Comparison of ENCODE assay signal across 8 cellular contexts in genomic region chr13:113209880-113210421, GRCh38. TPM values are rescaled to one million over a fixed set of nuclear protein-coding genes. Genes with fewer than 3 reads are reported as not detected.
DNase-seq lines count a peak whose midpoint lies in the region; ATAC-seq and TF ChIP-seq lines count a peak whose summit lies in the region.

No MANE protein-coding gene starts in this region.

- CTCF ChIA-PET in A673 (lab: Charles Lee): no interaction called here

- intact Hi-C loops in A673 (cut with micrococcal nuclease; ENCODE audit: unreplicated experiment): no loop called here
- intact Hi-C loops in mucosa of descending colon (cut with DNase I, micrococcal nuclease): no loop called here

- TF ChIP-seq CTCF in A673 (conservative IDR thresholded peaks at IDR 0.05; ENCODE audit: low read depth, low read length): no peak
- no peak for TF ChIP-seq CTCF in mucosa of descending colon (IDR thresholded peaks at IDR 0.05)

- H3K27ac ChIP-seq in A673 (ENCODE audit: low read depth, low read length, poor library complexity, severe bottlenecking): peak overlapping the region; percentile 97

- H3K36me3 ChIP-seq in A673 (ENCODE audit: insufficient read depth, low read length, poor library complexity, severe bottlenecking) (peaks cover 10% of the 10 kb centered on the region), endocrine pancreas (ENCODE audit: control insufficient read depth, insufficient read depth, low read length) (peaks cover 3% of the 10 kb centered on the region), mucosa of descending colon (ENCODE audit: low read depth) (no peaks in the 10 kb centered on the region)

- ATAC-seq in GM18519 (IDR thresholded peaks at IDR 0.05; ENCODE audit: low FRiP score, unreplicated experiment): peak; percentile 35
- ATAC-seq in HG03045 (IDR thresholded peaks at IDR 0.05; ENCODE audit: unreplicated experiment): peak; percentile 41
- ATAC-seq in mucosa of descending colon: peak; percentile 57

- H3K9me3 ChIP-seq in A673 (ENCODE audit: low read depth, low read length, poor library complexity, severe bottlenecking) (no peaks in the 10 kb centered on the region), endocrine pancreas (ENCODE audit: control insufficient read depth, low read length) (no peaks in the 10 kb centered on the region), mucosa of descending colon (no peaks in the 10 kb centered on the region)

- H3K4me3 ChIP-seq in A673 (ENCODE audit: low read depth, low read length, poor library complexity, severe bottlenecking) (peak overlapping the region; percentile 94), endocrine pancreas (ENCODE audit: control insufficient read depth, insufficient read depth, low read length) (peak overlapping the region; percentile 94), mucosa of descending colon (peak overlapping the region; percentile 93)

- DNase-seq in A673 (ENCODE audit: low spot score) (peak; percentile 79), NCI-H69 (lab: John Stamatoyannopoulos, UW) (peak; percentile 90), mucosa of descending colon (peak; percentile 72 to 89 (median 82))
- DNase-seq in activated CD8-positive, alpha-beta memory T cell treated with anti-CD3 and anti-CD28 coated beads for 1 hour (ENCODE audit: extremely low read depth in 1 of 2, low read depth in 1 of 2): peak; percentile 36 to 49
- DNase-seq in stimulated activated CD8-positive, alpha-beta memory T cell treated with anti-CD3 and anti-CD28 coated beads, Interleukin-4, amount 100 ng/mL, for 48 hours: peak; percentile 72

- BruUV-seq in A673 (replicated peaks; lab: Mats Ljungman, UMichigan): no TSS peak

- POLR2A ChIA-PET in A673 (lab: Charles Lee; ENCODE audit: low non-redundant PET): interaction anchor here (0.6 kb wide), 1 partner anchor 72 kb away, joined by 3 read pairs; no protein-coding TSS in a partner anchor

- H3K9ac ChIP-seq in endocrine pancreas (ENCODE audit: control insufficient read depth, insufficient read depth, low read length): peak overlapping the region; percentile 30

- peaks cover 20% of the 10 kb centered on the region for H3K4me1 ChIP-seq in A673 (ENCODE audit: insufficient read depth, low read length, poor library complexity, severe bottlenecking)
- peaks cover 31% of the 10 kb centered on the region for H3K4me1 ChIP-seq in endocrine pancreas (ENCODE audit: control insufficient read depth, insufficient read depth, low read length)
- peaks cover 20% of the 10 kb centered on the region for H3K4me1 ChIP-seq in mucosa of descending colon (ENCODE audit: low read depth)

- H3K27me3 ChIP-seq in A673 (replicated peaks; ENCODE audit: insufficient read depth, low read depth, low read length, poor library complexity): no peaks in the 10 kb centered on the region
- H3K27me3 ChIP-seq in endocrine pancreas (ENCODE audit: control insufficient read depth, insufficient read depth, low read length): no peaks in the 10 kb centered on the region

RNA-seq across cellular contexts. Expression of gene CUL4A, which starts 0.5 kb away (rescaled TPM):
- 78.8 and 87.5 TPM in 2 replicates for total RNA-seq in A673 (2021)
- 10 to 100 TPM; 57.2 to 71.8 (median 59.8) TPM for total RNA-seq in mucosa of descending colon

RNA-seq across cellular contexts. Expression of gene PCID2, which starts 1.5 kb away (rescaled TPM):
- total RNA-seq in A673 (2021) (67.5 and 70.7 TPM in 2 replicates), mucosa of descending colon (10 to 100 TPM; 26.8 to 51.6 (median 35.0) TPM)

RNA-seq across cellular contexts. Expression of gene PROZ, which starts 51.5 kb away (rescaled TPM):
- total RNA-seq in A673 (2021): not detected in 2 replicates
- not detected for total RNA-seq in mucosa of descending colon

Comparison
In these comparisons a context has a peak if more than half of its experiments do, and no peak if none do; other contexts are left out.
1. Peak in every context shown above with its lines: DNase-seq, ATAC-seq, H3K4me3 ChIP-seq and H3K27ac ChIP-seq.